8 cellular contexts compared by ENCODE assay signal in the genomic region with DNA sequence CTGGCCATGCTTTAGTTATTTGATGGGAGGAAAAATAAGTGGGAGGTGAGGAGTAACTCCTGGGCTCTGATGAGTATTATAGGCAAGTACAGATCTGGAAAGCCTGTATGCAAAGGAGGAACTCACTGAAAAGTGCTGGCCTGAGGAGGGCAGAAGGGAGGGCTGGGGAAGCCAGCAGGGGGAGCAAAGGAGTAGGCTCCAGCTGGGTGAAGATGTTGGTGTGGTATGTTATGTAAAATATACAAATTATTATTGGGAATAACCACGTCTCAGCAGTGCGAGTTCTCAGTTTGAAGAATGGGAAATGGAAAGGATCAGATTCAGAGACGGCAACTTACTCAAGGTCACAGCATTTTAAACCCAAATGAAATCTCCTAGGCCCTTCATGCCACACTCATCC. TPM values are rescaled to one million over a fixed set of nuclear protein-coding genes. Genes with fewer than 3 reads are reported as not detected.
DNase-seq lines count a peak whose midpoint lies in the region; TF ChIP-seq lines count a peak whose summit lies in the region.
"Not testable (repeated sequence)": the region's sequence is repeated elsewhere in the genome, so short reads cannot be mapped to it uniquely, and the experiment has no call there.

No MANE protein-coding gene starts in this region.

- POLR2A ChIA-PET in activated CD4-positive, alpha-beta T cell treated with anti-CD3 and anti-CD28 coated beads, Interleukin-2, amount 10 ng/mL, durations not matched to agents 7 days and 5 days (lab: Charles Lee) = not testable (repeated sequence)

- H3K27me3 Mint-ChIP-seq in activated CD4-positive, alpha-beta T cell treated with anti-CD3 and anti-CD28 coated beads, Interleukin-2, amount 10 ng/mL, durations not matched to agents 7 days and 5 days = not testable (repeated sequence)

- peaks cover 34% of the 10 kb centered on the region for H3K4me1 Mint-ChIP-seq in activated CD4-positive, alpha-beta T cell treated with anti-CD3 and anti-CD28 coated beads, Interleukin-2, amount 10 ng/mL, durations not matched to agents 7 days and 5 days

- not testable (repeated sequence) for H3K27ac Mint-ChIP-seq in activated CD4-positive, alpha-beta T cell treated with anti-CD3 and anti-CD28 coated beads, Interleukin-2, amount 10 ng/mL, durations not matched to agents 7 days and 5 days

- H3K4me2 ChIP-seq in MM.1S (ENCODE audit: low read depth, low read length) = not testable (repeated sequence)

- not testable (repeated sequence) for H3K9ac ChIP-seq in MM.1S (ENCODE audit: low read length)

- not testable (repeated sequence) for TF ChIP-seq POLR2A in uterus (IDR thresholded peaks at IDR 0.05)

- not testable (repeated sequence) for H4K20me1 ChIP-seq in MM.1S (ENCODE audit: insufficient read depth, low read length)

- not testable (repeated sequence) for H3K9me3 ChIP-seq in MM.1S (replicated peaks; ENCODE audit: insufficient read depth, low read length); uterus

- not testable (repeated sequence) for H3K9me3 Mint-ChIP-seq in activated CD4-positive, alpha-beta T cell treated with anti-CD3 and anti-CD28 coated beads, Interleukin-2, amount 10 ng/mL, durations not matched to agents 7 days and 5 days

- not testable (repeated sequence) for H3K27ac ChIP-seq in MM.1S (ENCODE audit: low read length); uterus

- DNase-seq in Daoy (ENCODE audit: low read depth) (peak; percentile 24), MM.1S (peak; percentile 44), amniotic epithelial cell (ENCODE audit: low read depth) (peak; percentile 36), fibroblast of pulmonary artery (ENCODE audit: low read depth) (peak; percentile 61), lung microvascular endothelial cell (ENCODE audit: low read depth in 2 of 2) (peak; percentile 59 to 62), uterus (peak in 1 of 2 donors; percentile 41)
- DNase-seq in activated CD4-positive, alpha-beta T cell treated with anti-CD3 and anti-CD28 coated beads, Interleukin-2, amount 10 ng/mL, durations not matched to agents 7 days and 5 days = peak; percentile 65
- peak; percentile 29 to 52 (median 52) for DNase-seq in stimulated activated CD4-positive, alpha-beta T cell treated with anti-CD3 and anti-CD28 coated beads, Interleukin-12 subunit alpha, Interleukin-12 subunit beta, amount 100 ng/mL, for 48 hours (ENCODE audit: low read depth in 2 of 3, low spot score in 1 of 3)

- not testable (repeated sequence) for H3K27me3 ChIP-seq in MM.1S (replicated peaks; ENCODE audit: insufficient read depth, low read length); uterus

- H3K4me3 ChIP-seq in MM.1S (ENCODE audit: low read length); fibroblast of pulmonary artery (replicated peaks; ENCODE audit: low read depth, low read length); uterus: not testable (repeated sequence)

- H3K9me2 ChIP-seq in MM.1S (replicated peaks; ENCODE audit: insufficient read depth, low read length) = not testable (repeated sequence)

- CTCF ChIA-PET in activated CD4-positive, alpha-beta T cell treated with anti-CD3 and anti-CD28 coated beads, Interleukin-2, amount 10 ng/mL, durations not matched to agents 7 days and 5 days (lab: Charles Lee) = not testable (repeated sequence)

- not testable (repeated sequence) for H3F3A ChIP-seq in MM.1S (ENCODE audit: insufficient read depth, low read length)

- not testable (repeated sequence) for H2AFZ ChIP-seq in MM.1S (ENCODE audit: low read length)

- not testable (repeated sequence) for H3K36me3 Mint-ChIP-seq in activated CD4-positive, alpha-beta T cell treated with anti-CD3 and anti-CD28 coated beads, Interleukin-2, amount 10 ng/mL, durations not matched to agents 7 days and 5 days (ENCODE audit: low read depth)

- intact Hi-C loops in uterus (cut with DNase I; ENCODE audit: low total_unique reads) = not testable (repeated sequence)

- not testable (repeated sequence) for H3K79me2 ChIP-seq in MM.1S (ENCODE audit: low read length)

- not testable (repeated sequence) for H3K4me1 ChIP-seq in MM.1S (ENCODE audit: low read length); uterus

- H3K36me3 ChIP-seq in MM.1S (replicated peaks; ENCODE audit: insufficient read depth, low read length); uterus: not testable (repeated sequence)

- peak; percentile 23; the same call in 1 of the 2 replicates for TF ChIP-seq CTCF in MM.1S (IDR thresholded peaks at IDR 0.05; ENCODE audit: low read length)
- peak; percentile 52 for TF ChIP-seq CTCF in fibroblast of pulmonary artery (IDR thresholded peaks at IDR 0.05; ENCODE audit: low read length, missing control alignments)
- TF ChIP-seq CTCF in uterus (IDR thresholded peaks at IDR 0.05) = peak in 3 of 4 experiments; percentile 10 to 27 (median 26)

- H3K4me3 Mint-ChIP-seq in activated CD4-positive, alpha-beta T cell treated with anti-CD3 and anti-CD28 coated beads, Interleukin-2, amount 10 ng/mL, durations not matched to agents 7 days and 5 days = not testable (repeated sequence)

RNA-seq across cellular contexts. Expression of a gene that starts 39.9 kb away (rescaled TPM):
- 1.4 and 2.1 TPM in 2 replicates for total RNA-seq in Daoy (2014; rRNA removed; shearing (Covaris generic))
- 10 to 100 TPM; 15.3 to 17.9 TPM for total RNA-seq in activated CD4-positive, alpha-beta T cell treated with anti-CD3 and anti-CD28 coated beads, Interleukin-2, amount 10 ng/mL, durations not matched to agents 7 days and 5 days
- total RNA-seq in lung microvascular endothelial cell = 2.4 and 4.8 TPM in 2 replicates
- total RNA-seq in uterus = 10 to 100 TPM in 3 of 4 donors, 1 to 10 TPM in 1; 1.8 to 39.3 (median 23.7) TPM
